ENCODE assay signal across 8 cellular contexts in genomic region chr7:69738396-69738889, GRCh38.
DNase-seq lines count a peak whose midpoint lies in the region; ATAC-seq and TF ChIP-seq lines count a peak whose summit lies in the region.

No MANE protein-coding gene starts in this region.

- H3K4me3 ChIP-seq in NT2/D1 (ENCODE audit: insufficient read length, low read depth) (no peak overlapping the region), sigmoid colon (no peak overlapping the region)

- H3K9me3 ChIP-seq in NT2/D1 (ENCODE audit: insufficient read depth, low read length): no peaks in the 10 kb centered on the region
- no peaks in the 10 kb centered on the region for H3K9me3 ChIP-seq in sigmoid colon

- TF ChIP-seq POLR2A in sigmoid colon (IDR thresholded peaks at IDR 0.05): no peak

- no peak overlapping the region for H3K9ac ChIP-seq in NT2/D1 (ENCODE audit: insufficient read length, low read depth)

- DNase-seq in NCI-H146 (lab: John Stamatoyannopoulos, UW): peak; percentile 19
- no peak for DNase-seq in NCI-H146 treated with DMSO at 0.1 percent for 48 hours (lab: John Stamatoyannopoulos, UW; ENCODE audit: unreplicated experiment)
- DNase-seq in NT2/D1 (ENCODE audit: low read depth, low spot score): peak; percentile 66
- DNase-seq in sigmoid colon: no peak
- DNase-seq in posterior cingulate gyrus: no peak
- no peak for DNase-seq in HCEC 1CT
- DNase-seq in NCI-H2029 (lab: John Stamatoyannopoulos, UW): no peak

- H3K36me3 ChIP-seq in NT2/D1 (ENCODE audit: insufficient read depth, insufficient read length, low read length) (no peaks in the 10 kb centered on the region), sigmoid colon (no peaks in the 10 kb centered on the region)

- 28 to 30% methylated on average over 4 of the region's 4 CpGs for WGBS in sigmoid colon, 2 donors

- no peak for TF ChIP-seq CTCF in sigmoid colon (IDR thresholded peaks at IDR 0.05)

- H3K27me3 ChIP-seq in NT2/D1 (ENCODE audit: insufficient read depth, insufficient read length) (no peaks in the 10 kb centered on the region), sigmoid colon (no peaks in the 10 kb centered on the region)

- peak; percentile 65 for ATAC-seq in HG02884 (IDR thresholded peaks at IDR 0.05; ENCODE audit: unreplicated experiment)

- peak overlapping the region in 3 of 4 donors; percentile 49 to 51 (median 50) for H3K27ac ChIP-seq in sigmoid colon

- H3K4me1 ChIP-seq in NT2/D1 (ENCODE audit: insufficient read depth, insufficient read length): peaks cover 6% of the 10 kb centered on the region
- H3K4me1 ChIP-seq in sigmoid colon: peaks cover 0 to 37% (median 28%) of the 10 kb centered on the region in 4 donors

- no peak for TF ChIP-seq EP300 in sigmoid colon (IDR thresholded peaks at IDR 0.05)

- intact Hi-C loops in sigmoid colon (cut with DNase I) (no loop called here), posterior cingulate gyrus (cut with DNase I) (no loop called here)

Comparison
In these comparisons a context has a peak if more than half of its experiments do, and no peak if none do; other contexts are left out.
1. DNase-seq: peak in NCI-H146 (single experiment) and NT2/D1 (single experiment); none in NCI-H146 treated with DMSO at 0.1 percent for 48 hours (single experiment), sigmoid colon (single experiment), posterior cingulate gyrus (0 of 10), HCEC 1CT (single experiment) and NCI-H2029 (single experiment).